ENCODE assay signal across 15 cellular contexts in genomic region chr1:56106551-56107277, GRCh38.
"Had no signal": no experiment of that assay in that cellular context is flagged by ENCODE, and none has a peak within 500 bp of the region (broad histone marks: within the 10 kb centered on the region; RNA-seq: fewer than 3 reads in every experiment).

No MANE protein-coding gene starts in this region.

- H3K27ac ChIP-seq: epithelial cell of prostate, gastrocnemius medialis, heart right ventricle, sigmoid colon had no signal

- H3K27me3 ChIP-seq: gastrocnemius medialis, heart right ventricle, sigmoid colon had no signal

- H3K36me3 ChIP-seq: gastrocnemius medialis, heart right ventricle, sigmoid colon had no signal

- H3K27ac Mint-ChIP-seq: activated naive CD4-positive, alpha-beta T cell treated with anti-CD3 and anti-CD28 coated beads, Interleukin-2, amount 50 U/mL, for 24 hours; activated T-cell treated with anti-CD3 and anti-CD28 coated beads, Interleukin-2, amount 50 U/mL, for 24 hours; nephron had no signal

- DNase-seq: activated CD4-positive, alpha-beta T cell treated with anti-CD3 and anti-CD28 coated beads, Interleukin-2, amount 50 U/mL, for 1 hour; activated effector memory CD4-positive, alpha-beta T cell treated with Interleukin-2 at 50 U/mL for 16 hours; activated T-cell treated with anti-CD3 and anti-CD28 coated beads, Interleukin-2, amount 50 U/mL, for 24 hours; effector memory CD4-positive, alpha-beta T cell; gastrocnemius medialis; heart right ventricle; mesenchymal stem cell; sigmoid colon; stimulated activated CD4-positive, alpha-beta T cell treated with anti-CD3 and anti-CD28 coated beads, Interleukin-2, amount 100 ng/mL, for 24 hours; stimulated activated naive CD4-positive, alpha-beta T cell treated with Interleukin-2 at 50 U/mL for 16 hours had no signal

- H3K4me1 Mint-ChIP-seq: activated naive CD4-positive, alpha-beta T cell treated with anti-CD3 and anti-CD28 coated beads, Interleukin-2, amount 50 U/mL, for 24 hours; central memory CD8-positive, alpha-beta T cell; nephron had no signal

- H3K4me3 ChIP-seq: gastrocnemius medialis, heart right ventricle, sigmoid colon had no signal

- ATAC-seq: gastrocnemius medialis, heart right ventricle, left lobe of liver had no signal

- H3K4me1 ChIP-seq: gastrocnemius medialis, heart right ventricle, sigmoid colon had no signal

- H3K36me3 Mint-ChIP-seq: activated naive CD4-positive, alpha-beta T cell treated with anti-CD3 and anti-CD28 coated beads, Interleukin-2, amount 50 U/mL, for 24 hours had no signal

- H3K4me3 Mint-ChIP-seq: activated naive CD4-positive, alpha-beta T cell treated with anti-CD3 and anti-CD28 coated beads, Interleukin-2, amount 50 U/mL, for 24 hours; activated T-cell treated with anti-CD3 and anti-CD28 coated beads, Interleukin-2, amount 50 U/mL, for 24 hours; central memory CD8-positive, alpha-beta T cell; nephron had no signal

- H3K27me3 Mint-ChIP-seq: activated naive CD4-positive, alpha-beta T cell treated with anti-CD3 and anti-CD28 coated beads, Interleukin-2, amount 50 U/mL, for 24 hours; activated T-cell treated with anti-CD3 and anti-CD28 coated beads, Interleukin-2, amount 50 U/mL, for 24 hours; central memory CD8-positive, alpha-beta T cell had no signal
